Comparison of ENCODE assay signal across 11 cellular contexts in genomic region chr17:45229681-45230409, GRCh38. TPM values are rescaled to one million over a fixed set of nuclear protein-coding genes. Genes with fewer than 3 reads are reported as not detected.
A peak's percentile ranks its signal among the peaks of the same experiment; 100 is the strongest.
DNase-seq lines count a peak whose midpoint lies in the region; ATAC-seq and TF ChIP-seq lines count a peak whose summit lies in the region.
"Had no signal": no experiment of that assay in that cellular context is flagged by ENCODE, and none has a peak within 500 bp of the region (broad histone marks: within the 10 kb centered on the region; RNA-seq: fewer than 3 reads in every experiment).

No MANE protein-coding gene starts in this region.

- H3K9me3 Mint-ChIP-seq in activated CD4-positive, alpha-beta T cell treated with anti-CD3 and anti-CD28 coated beads, Interleukin-2, amount 10 ng/mL, durations not matched to agents 7 days and 5 days = no peaks in the 10 kb centered on the region

- no peaks in the 10 kb centered on the region for H3K9me3 ChIP-seq in fibroblast of lung (ENCODE audit: control insufficient read depth, insufficient read depth, low read depth, low read length)

- DNase-seq in activated CD4-positive, alpha-beta T cell treated with anti-CD3 and anti-CD28 coated beads, Interleukin-2, amount 10 ng/mL, durations not matched to agents 7 days and 5 days = no peak
- no peak for DNase-seq in fibroblast of lung (ENCODE audit: low read depth in 2 of 2)
- DNase-seq in NCI-H1105 (lab: John Stamatoyannopoulos, UW) = no peak
- DNase-seq in NOMO-1 treated with DMSO at 0.1 percent for 48 hours (lab: John Stamatoyannopoulos, UW; ENCODE audit: unreplicated experiment) = no peak

- H3K36me3 ChIP-seq in fibroblast of lung (ENCODE audit: control insufficient read depth, insufficient read depth, low read length) = no peaks in the 10 kb centered on the region
- H3K36me3 ChIP-seq: cardiac muscle cell had no signal

- peak overlapping the region; percentile 97 for H3K4me3 Mint-ChIP-seq in activated CD4-positive, alpha-beta T cell treated with anti-CD3 and anti-CD28 coated beads, Interleukin-2, amount 10 ng/mL, durations not matched to agents 7 days and 5 days

- H3K9ac ChIP-seq in fibroblast of lung (ENCODE audit: insufficient read depth, low read length) = no peak overlapping the region

- CTCF ChIA-PET in activated CD4-positive, alpha-beta T cell treated with anti-CD3 and anti-CD28 coated beads, Interleukin-2, amount 10 ng/mL, durations not matched to agents 7 days and 5 days (lab: Charles Lee) = interaction anchor here (1.0 to 6.2 kb wide), 11 partner anchors 10 to 155 kb away, joined by 3 to 64 read pairs (median 7); partner anchors contain the start of genes ACBD4 and HEXIM1

- H3K27me3 ChIP-seq in fibroblast of lung (ENCODE audit: control insufficient read depth, insufficient read depth, low read length) = no peaks in the 10 kb centered on the region

- POLR2A ChIA-PET in activated CD4-positive, alpha-beta T cell treated with anti-CD3 and anti-CD28 coated beads, Interleukin-2, amount 10 ng/mL, durations not matched to agents 7 days and 5 days (lab: Charles Lee) = interaction anchor here (1.2 kb wide), 1 partner anchor 19 kb away, joined by 5 read pairs; no protein-coding TSS in a partner anchor

- H3K79me2 ChIP-seq in fibroblast of lung (ENCODE audit: control insufficient read depth, insufficient read depth, low read length) = no peaks in the 10 kb centered on the region

- no peak for ATAC-seq in GM18505 (IDR thresholded peaks at IDR 0.05; ENCODE audit: unreplicated experiment)
- ATAC-seq in GM19463 (IDR thresholded peaks at IDR 0.05; ENCODE audit: unreplicated experiment) = no peak
- no peak for ATAC-seq in HG02938 (IDR thresholded peaks at IDR 0.05; ENCODE audit: unreplicated experiment)

- no peaks in the 10 kb centered on the region for H4K20me1 ChIP-seq in fibroblast of lung (ENCODE audit: control insufficient read depth, extremely low read depth, insufficient read depth, low read length)

- no peak overlapping the region for H3K4me3 ChIP-seq in fibroblast of lung (replicated peaks in 1 of 4; ENCODE audit: control extremely low read depth in 1 of 4, insufficient read depth in 1 of 4, low read depth in 3 of 4, low read length in 4 of 4)
- no peak overlapping the region for H3K4me3 ChIP-seq in skin epidermis
- H3K4me3 ChIP-seq: cardiac muscle cell had no signal

- H3K27ac ChIP-seq in fibroblast of lung (ENCODE audit: insufficient read depth, low read length) (peak overlapping the region; percentile 67), skin epidermis (peak overlapping the region in 20 of 21 experiments; percentile 63 to 98 (median 88))
- H3K27ac ChIP-seq: cardiac muscle cell had no signal

- peaks cover 89% of the 10 kb centered on the region for H3K4me1 Mint-ChIP-seq in activated CD4-positive, alpha-beta T cell treated with anti-CD3 and anti-CD28 coated beads, Interleukin-2, amount 10 ng/mL, durations not matched to agents 7 days and 5 days

- peaks cover 47% of the 10 kb centered on the region for H3K36me3 Mint-ChIP-seq in activated CD4-positive, alpha-beta T cell treated with anti-CD3 and anti-CD28 coated beads, Interleukin-2, amount 10 ng/mL, durations not matched to agents 7 days and 5 days (ENCODE audit: low read depth)

- peak overlapping the region; percentile 100 for H3K27ac Mint-ChIP-seq in activated CD4-positive, alpha-beta T cell treated with anti-CD3 and anti-CD28 coated beads, Interleukin-2, amount 10 ng/mL, durations not matched to agents 7 days and 5 days

- H3K4me1 ChIP-seq in fibroblast of lung (ENCODE audit: control insufficient read depth, extremely low read depth, insufficient read depth, low read length) = peaks cover 18% of the 10 kb centered on the region

- H3K4me2 ChIP-seq in fibroblast of lung (ENCODE audit: extremely low read depth, insufficient read depth, low read length) = no peak overlapping the region

- TF ChIP-seq CTCF in fibroblast of lung (conservative IDR thresholded peaks at IDR 0.05 in 1 of 2, IDR thresholded peaks at IDR 0.05 in 1 of 2; ENCODE audit: low read depth in 1 of 2, low read length in 2 of 2) = no peak

- no peaks in the 10 kb centered on the region for H3K27me3 Mint-ChIP-seq in activated CD4-positive, alpha-beta T cell treated with anti-CD3 and anti-CD28 coated beads, Interleukin-2, amount 10 ng/mL, durations not matched to agents 7 days and 5 days

- H2AFZ ChIP-seq in fibroblast of lung (ENCODE audit: low read length) = no peak overlapping the region

- peak; percentile 10 for TF ChIP-seq POLR2A in GM18505 (IDR thresholded peaks at IDR 0.05; ENCODE audit: borderline replicate concordance, extremely low read depth, insufficient read depth, insufficient read length)

RNA-seq across cellular contexts. Expression of gene FMNL1, which starts 8.2 kb away (rescaled TPM):
- 100 to 1,000 TPM; 391 to 410 TPM for total RNA-seq in activated CD4-positive, alpha-beta T cell treated with anti-CD3 and anti-CD28 coated beads, Interleukin-2, amount 10 ng/mL, durations not matched to agents 7 days and 5 days
- total RNA-seq in fibroblast of lung = 2.8 and 3.1 TPM in 2 replicates
- polyA plus RNA-seq in fibroblast of lung = 1.1 and 1.9 TPM in 2 replicates
- 2.6 and 6.2 TPM in 2 replicates for polyA plus RNA-seq in fibroblast of lung (2012)
- 11.4 and 13.4 TPM in 2 replicates for polyA minus RNA-seq in fibroblast of lung (ENCODE audit: low replicate concordance)

RNA-seq across cellular contexts. Expression of gene SPATA32, which starts 32.0 kb away (rescaled TPM):
- under 1 TPM; 0.27 to 0.67 TPM for total RNA-seq in activated CD4-positive, alpha-beta T cell treated with anti-CD3 and anti-CD28 coated beads, Interleukin-2, amount 10 ng/mL, durations not matched to agents 7 days and 5 days
- not detected in 2 replicates for total RNA-seq in fibroblast of lung
- not detected in 2 replicates for polyA plus RNA-seq in fibroblast of lung
- not detected in 2 replicates for polyA plus RNA-seq in fibroblast of lung (2012)
- not detected in 2 replicates for polyA minus RNA-seq in fibroblast of lung (ENCODE audit: low replicate concordance)
- total RNA-seq: mucosa of gallbladder, subcutaneous adipose tissue had no signal
- polyA plus RNA-seq: cardiac muscle cell had no signal

Comparison
In these comparisons a context has a peak if more than half of its experiments do, and no peak if none do; other contexts are left out.
1. RNA of gene FMNL1, which starts 8.2 kb away (total RNA-seq): 391 to 410 TPM in activated CD4-positive, alpha-beta T cell treated with anti-CD3 and anti-CD28 coated beads, Interleukin-2, amount 10 ng/mL, durations not matched to agents 7 days and 5 days; 2.8 to 3.1 TPM in fibroblast of lung; every median in the first group is over 10 times any median in the second.